ENCODE assay signal across 9 cellular contexts in genomic region chr4:111475001-111475400, GRCh38.
A peak's percentile ranks its signal among the peaks of the same experiment; 100 is the strongest.
DNase-seq lines count a peak whose midpoint lies in the region; FAIRE-seq and TF ChIP-seq lines count a peak whose summit lies in the region.
"Had no signal": no experiment of that assay in that cellular context is flagged by ENCODE, and none has a peak within 500 bp of the region (broad histone marks: within the 10 kb centered on the region; RNA-seq: fewer than 3 reads in every experiment).

No MANE protein-coding gene starts in this region.

- TF ChIP-seq CTCF in AG09319 (IDR thresholded peaks at IDR 0.05; ENCODE audit: low read depth, low read length) (peak; percentile 60), HFF-Myc (IDR thresholded peaks at IDR 0.05; ENCODE audit: low read depth, low read length, missing control alignments) (peak; percentile 50), astrocyte (IDR thresholded peaks at IDR 0.05; ENCODE audit: insufficient read depth, low read depth, low read length) (peak; percentile 38)

- no peak overlapping the region for H3K9ac ChIP-seq in astrocyte (ENCODE audit: low read length)

- H3K27ac ChIP-seq in astrocyte (ENCODE audit: low read depth, low read length): no peak overlapping the region

- H3K27ac Mint-ChIP-seq in astrocyte (ENCODE audit: unreplicated experiment): peak overlapping the region; percentile 41
- H3K27ac Mint-ChIP-seq: activated CD8-positive, alpha-beta T cell treated with anti-CD3 and anti-CD28 coated beads for 36 hours had no signal

- peaks cover 2% of the 10 kb centered on the region for H3K9me3 Mint-ChIP-seq in astrocyte (ENCODE audit: unreplicated experiment)
- H3K9me3 Mint-ChIP-seq: activated CD8-positive, alpha-beta T cell treated with anti-CD3 and anti-CD28 coated beads for 36 hours had no signal

- H3K4me3 ChIP-seq in HFF-Myc (replicated peaks; ENCODE audit: low read depth, low read length) (no peak overlapping the region), astrocyte (ENCODE audit: insufficient read depth, low read depth, low read length) (no peak overlapping the region)

- H3K79me2 ChIP-seq in astrocyte (ENCODE audit: insufficient read depth, low read length): no peaks in the 10 kb centered on the region

- H3K36me3 Mint-ChIP-seq in astrocyte (ENCODE audit: low read depth, unreplicated experiment): no peaks in the 10 kb centered on the region

- H3K27me3 Mint-ChIP-seq in astrocyte (ENCODE audit: low read depth, unreplicated experiment): no peaks in the 10 kb centered on the region
- H3K27me3 Mint-ChIP-seq: activated CD8-positive, alpha-beta T cell treated with anti-CD3 and anti-CD28 coated beads for 36 hours had no signal

- no peaks in the 10 kb centered on the region for H3K36me3 ChIP-seq in astrocyte (ENCODE audit: insufficient read depth, low read length)

- H2AFZ ChIP-seq in astrocyte (ENCODE audit: low read depth, low read length): no peak overlapping the region

- H3K4me1 ChIP-seq in astrocyte (ENCODE audit: insufficient read depth, low read length): no peaks in the 10 kb centered on the region

- peak; percentile 49 for FAIRE-seq in astrocyte (lab: Jason Lieb, UNC)

- no peaks in the 10 kb centered on the region for H3K9me3 ChIP-seq in astrocyte (ENCODE audit: insufficient read depth, low read depth, low read length)

- H3K4me3 Mint-ChIP-seq in astrocyte (ENCODE audit: unreplicated experiment): no peak overlapping the region
- H3K4me3 Mint-ChIP-seq: activated CD8-positive, alpha-beta T cell treated with anti-CD3 and anti-CD28 coated beads for 36 hours had no signal

- H4K20me1 ChIP-seq in astrocyte (ENCODE audit: insufficient read depth, low read length): no peaks in the 10 kb centered on the region

- no peak overlapping the region for H3K4me2 ChIP-seq in astrocyte (ENCODE audit: low read length)

- peak; percentile 10 for DNase-seq in AG09319 (ENCODE audit: extremely low read depth, low read depth)
- DNase-seq in HFF-Myc (ENCODE audit: extremely low read depth, low read depth): no peak
- DNase-seq in astrocyte (ENCODE audit: low read depth): peak; percentile 21
- peak; percentile 28 for DNase-seq in kidney tubule cell (ENCODE audit: low spot score)
- no peak for DNase-seq in NOMO-1 treated with DMSO at 0.1 percent for 48 hours (lab: John Stamatoyannopoulos, UW; ENCODE audit: unreplicated experiment)
- no peak for DNase-seq in NCI-H1436 (lab: John Stamatoyannopoulos, UW)
- DNase-seq in stimulated activated CD4-positive, alpha-beta T cell treated with anti-CD3 and anti-CD28 coated beads, Interleukin-1b, Interleukin-23, amount 100 ng/mL, for 48 hours: no peak
- DNase-seq in mesenteric fat pad (ENCODE audit: low spot score): no peak
- DNase-seq: activated CD8-positive, alpha-beta T cell treated with anti-CD3 and anti-CD28 coated beads for 36 hours had no signal

- peaks cover 1% of the 10 kb centered on the region for H3K4me1 Mint-ChIP-seq in astrocyte (ENCODE audit: low read depth, unreplicated experiment)

- no peaks in the 10 kb centered on the region for H3K27me3 ChIP-seq in astrocyte (ENCODE audit: insufficient read depth, low read length)

Comparison
In these comparisons a context has a peak if more than half of its experiments do, and no peak if none do; other contexts are left out.
1. DNase-seq: peak in AG09319 (single experiment), astrocyte (single experiment) and kidney tubule cell (single experiment); none in HFF-Myc (single experiment), NOMO-1 treated with DMSO at 0.1 percent for 48 hours (single experiment), NCI-H1436 (single experiment), stimulated activated CD4-positive, alpha-beta T cell treated with anti-CD3 and anti-CD28 coated beads, Interleukin-1b, Interleukin-23, amount 100 ng/mL, for 48 hours (single experiment) and mesenteric fat pad (single experiment).
2. Peak in every context shown above with its lines, with median percentiles within 50 percentile points of each other: CTCF ChIP-seq.